In genomic region chr2:53744395-53745065, GRCh38 we compare ENCODE assay signal across 28 cellular contexts. TPM values are rescaled to one million over a fixed set of nuclear protein-coding genes. Genes with fewer than 3 reads are reported as not detected.
DNase-seq lines count a peak whose midpoint lies in the region; ATAC-seq, FAIRE-seq and TF ChIP-seq lines count a peak whose summit lies in the region.
"Had no signal": no experiment of that assay in that cellular context is flagged by ENCODE, and none has a peak within 500 bp of the region (broad histone marks: within the 10 kb centered on the region; RNA-seq: fewer than 3 reads in every experiment).

No MANE protein-coding gene starts in this region.

- TF ChIP-seq RAD21 in K562 (CRISPR knock-in tag; conservative IDR thresholded peaks at IDR 0.05 in 1 of 2, IDR thresholded peaks at IDR 0.05 in 1 of 2): no peak

- H4K20me1 ChIP-seq in K562 (replicated peaks; ENCODE audit: control insufficient read depth, insufficient read depth, low read length): no peaks in the 10 kb centered on the region

- no TSS peak for BruUV-seq in K562 (replicated peaks; lab: Mats Ljungman, UMichigan)

- POLR2A ChIA-PET in K562 (lab: Yijun Ruan, JAX): interaction anchor here (0.6 to 2.0 kb wide), 3 partner anchors 7 to 310 kb away, joined by 3 to 6 read pairs (median 3); partner anchors contain the start of gene CHAC2

- 98% methylated on average over 2 of the region's 2 CpGs for WGBS in K562 (ENCODE audit: insufficient coverage, low coverage, missing lambda C conversion rate)
- 68 to 78% methylated on average over 2 of the region's 2 CpGs for WGBS in gastroesophageal sphincter (ENCODE audit: low coverage in 1 of 2), 2 donors
- WGBS in aorta, 2 donors: 16% methylated on average over 2 of the region's 2 CpGs

- H3K9me3 ChIP-seq in K562 (replicated peaks; ENCODE audit: control insufficient read depth, insufficient read depth, low read depth, low read length) (no peaks in the 10 kb centered on the region), gastroesophageal sphincter (no peaks in the 10 kb centered on the region), aorta (ENCODE audit: control insufficient read depth, low read length) (no peaks in the 10 kb centered on the region)
- H3K9me3 ChIP-seq: SK-N-SH had no signal

- no peak for FAIRE-seq in K562 (lab: Jason Lieb, UNC)
- FAIRE-seq: small intestine, urothelium cell line had no signal

- TF ChIP-seq CTCF in K562 (IDR thresholded peaks at IDR 0.05 in 2 of 3, conservative IDR thresholded peaks at IDR 0.05 in 1 of 3; ENCODE audit: insufficient read depth in 2 of 3, low read depth in 1 of 3, low read length in 3 of 3) (no peak), gastroesophageal sphincter (IDR thresholded peaks at IDR 0.05) (no peak)

- DNase-seq in activated CD4-positive, CD25-positive, alpha-beta regulatory T cell treated with anti-CD3 and anti-CD28 coated beads, Interleukin-2, amount 50 U/mL, for 72 hours: no peak
- DNase-seq in K562 (ENCODE audit: extremely low read depth in 1 of 4, low spot score in 3 of 4) (no peak), stromal cell of bone marrow (ENCODE audit: low read depth) (peak; percentile 24), SIG-M5 treated with dmso at 0.1 percent for 504 hours (lab: John Stamatoyannopoulos, UW; ENCODE audit: unreplicated experiment) (no peak), foreskin melanocyte (no peak), aorta (no peak)
- DNase-seq: activated T-cell treated with anti-CD3 and anti-CD28 coated beads for 4 hours; anterior cingulate cortex; cortex of kidney; effector memory CD8-positive, alpha-beta T cell; GDM1; H9; immature natural killer cell; left colon; NCI-H1048; NCI-H1694 treated with DMSO at 0.1 percent for 48 hours; NCI-H446; NCI-H82; retina; SK-N-SH; small intestine; stimulated activated naive CD8-positive, alpha-beta T cell treated with anti-CD3 and anti-CD28 coated beads, Interleukin-15, Interleukin-2, amounts not matched to agents 100 U/mL and 50 U/mL, for 24 hours had no signal

- CTCF ChIA-PET in K562 (lab: Yijun Ruan, JAX; ENCODE audit: low intra/inter-chr PET ratio): no interaction called here

- TF ChIP-seq EP300 in K562 (IDR thresholded peaks at IDR 0.05; ENCODE audit: low read length) (no peak), gastroesophageal sphincter (IDR thresholded peaks at IDR 0.05) (no peak)

- intact Hi-C loops in K562 (cut with micrococcal nuclease) (no loop called here), aorta (cut with DNase I) (loop anchor here in 1 of 2 donors (5.0 to 10.0 kb wide), 2 partner anchors 247 to 320 kb away; no protein-coding TSS in a partner anchor)

- no peak overlapping the region for H3K4me3 ChIP-seq in K562
- no peak overlapping the region for H3K4me3 ChIP-seq in gastroesophageal sphincter
- H3K4me3 ChIP-seq in aorta (ENCODE audit: low read length in 2 of 2): no peak overlapping the region

- in situ Hi-C loops in K562 (cut with MboI): no loop called here

- TF ChIP-seq POLR2A in K562 (conservative IDR thresholded peaks at IDR 0.05) (no peak), gastroesophageal sphincter (IDR thresholded peaks at IDR 0.05) (no peak)

- H3K4me1 ChIP-seq in K562 (replicated peaks in 1 of 2; ENCODE audit: control insufficient read depth in 2 of 2, insufficient read depth in 2 of 2, low read length in 2 of 2) (no peaks in the 10 kb centered on the region), gastroesophageal sphincter (peaks cover 0 to 22% (median 0%) of the 10 kb centered on the region in 3 donors), aorta (ENCODE audit: control insufficient read depth in 1 of 2, insufficient read depth in 2 of 2, low read length in 2 of 2) (no peaks in the 10 kb centered on the region)

- H3K36me3 ChIP-seq in K562 (ENCODE audit: control insufficient read depth, insufficient read depth, low read length): peaks cover 16% of the 10 kb centered on the region; the same call in 2 of the 3 replicates
- H3K36me3 ChIP-seq in gastroesophageal sphincter: peaks cover 0 to 22% of the 10 kb centered on the region in 2 donors
- H3K36me3 ChIP-seq in aorta (ENCODE audit: control insufficient read depth in 1 of 2, insufficient read depth in 2 of 2, low read length in 1 of 2): no peaks in the 10 kb centered on the region

- H3K27me3 ChIP-seq in K562 (ENCODE audit: control insufficient read depth in 2 of 2, insufficient read depth in 2 of 2, low read length in 2 of 2): no peaks in the 10 kb centered on the region
- no peaks in the 10 kb centered on the region for H3K27me3 ChIP-seq in gastroesophageal sphincter
- H3K27me3 ChIP-seq in aorta (ENCODE audit: control insufficient read depth in 1 of 2, insufficient read depth in 2 of 2, low read length in 1 of 2): no peaks in the 10 kb centered on the region

- H3K27ac ChIP-seq in K562 (ENCODE audit: extremely low read depth, low read depth, low read length) (no peak overlapping the region), gastroesophageal sphincter (no peak overlapping the region), aorta (ENCODE audit: low read depth in 1 of 2, low read length in 2 of 2) (no peak overlapping the region)
- H3K27ac ChIP-seq: 22Rv1, RWPE1 had no signal

- no peak overlapping the region for H3K9ac ChIP-seq in K562 (ENCODE audit: insufficient read depth in 1 of 2, low read depth in 2 of 2, low read length in 2 of 2)
- H3K9ac ChIP-seq: SK-N-SH had no signal

- no peaks in the 10 kb centered on the region for H3K9me1 ChIP-seq in K562 (ENCODE audit: control insufficient read depth, insufficient read depth, low read length)

- H2AFZ ChIP-seq in K562 (ENCODE audit: low read depth, low read length): no peak overlapping the region

- H3K4me2 ChIP-seq in K562 (ENCODE audit: insufficient read depth, low read length): no peak overlapping the region
- H3K4me2 ChIP-seq: SK-N-SH had no signal

- no peaks in the 10 kb centered on the region for H3K79me2 ChIP-seq in K562 (ENCODE audit: control insufficient read depth, insufficient read depth, low read length)

- ATAC-seq in activated CD4-positive, CD25-positive, alpha-beta regulatory T cell treated with anti-CD3 and anti-CD28 coated beads, Interleukin-2, amount 50 U/mL, for 24 hours: peak; percentile 41 to 64
- ATAC-seq in K562: no peak
- ATAC-seq in gastroesophageal sphincter: peak; percentile 73
- no peak for ATAC-seq in aorta (ENCODE audit: low FRiP score)
- ATAC-seq: activated naive CD4-positive, alpha-beta T cell treated with anti-CD3 and anti-CD28 coated beads, Interleukin-2, amount 50 U/mL, for 72 hours; effector memory CD8-positive, alpha-beta T cell; left colon; stimulated activated naive CD8-positive, alpha-beta T cell treated with anti-CD3 and anti-CD28 coated beads, Interleukin-15, Interleukin-2, amounts not matched to agents 100 U/mL and 50 U/mL, for 24 hours had no signal

RNA-seq across cellular contexts. Expression of gene CHAC2, which starts 23.1 kb away (rescaled TPM):
- 1.1 and 3.1 TPM in 2 replicates for total RNA-seq in K562 (2011; cell fraction: chromatin; rRNA removed; ENCODE audit: low replicate concordance)
- total RNA-seq in K562 (2011; cell fraction: nucleolus; rRNA removed): 1.3 TPM in 2 replicates
- 1.7 and 2.3 TPM in 2 replicates for total RNA-seq in K562 (2011; cell fraction: nucleoplasm; rRNA removed)
- 9.8 and 12.7 TPM in 2 replicates for total RNA-seq in K562 (2014; rRNA removed)
- total RNA-seq in K562 (2014; rRNA removed; fragmentation: Illumina TruSeq; extraction: Trizol): 21.9 and 22.6 TPM in 2 replicates
- total RNA-seq in K562 (2015; rRNA removed; fragmentation: Illumina TruSeq; extraction: Trizol): 17.8 and 18.2 TPM in 2 replicates
- 12.2 and 14.7 TPM in 2 replicates for total RNA-seq in K562 (2021)
- polyA plus RNA-seq in K562 (2011; rRNA removed): 7.4 and 15.7 TPM in 2 replicates
- polyA plus RNA-seq in K562 (2011; cell fraction: cytosol; rRNA removed): 3.3 and 3.6 TPM in 2 replicates
- 1.7 and 2.0 TPM in 2 replicates for polyA plus RNA-seq in K562 (2011; cell fraction: nucleus; rRNA removed)
- polyA plus RNA-seq in K562 (2012): 6.6 and 11.2 TPM in 2 replicates
- polyA plus RNA-seq in K562 (2014; fragmentation: Illumina TruSeq; extraction: Trizol): 12.7 and 19.4 TPM in 2 replicates
- polyA plus RNA-seq in K562 (2014; fragmentation: Nextera tagmentation; extraction: Ambion mirVana): 10 to 100 TPM; 32.6 to 35.6 TPM
- polyA plus RNA-seq in K562 (2014; rRNA removed): 11.5 and 13.5 TPM in 2 replicates
- polyA minus RNA-seq in K562 (2011; rRNA and poly(A)+ RNA removed): 2.5 and 2.9 TPM in 2 replicates
- polyA minus RNA-seq in K562 (2011; cell fraction: cytosol; rRNA and poly(A)+ RNA removed): 1.2 and 2.7 TPM in 2 replicates
- 1.6 and 1.7 TPM in 2 replicates for polyA minus RNA-seq in K562 (2011; cell fraction: nucleus; rRNA and poly(A)+ RNA removed)
- total RNA-seq in gastroesophageal sphincter: 1 to 10 TPM; 1.6 to 3.6 (median 2.1) TPM
- total RNA-seq in aorta: 1 to 10 TPM in 1 of 2 donors, under 1 TPM in 1; 0.75 to 1.3 TPM
- 1 to 10 TPM in 1 of 2 donors, under 1 TPM in 1; 0.61 to 5.5 TPM for polyA plus RNA-seq in aorta

RNA-seq across cellular contexts. Expression of gene ASB3, which starts 42.2 kb away (rescaled TPM):
- total RNA-seq in K562 (2011; cell fraction: chromatin; rRNA removed; ENCODE audit: low replicate concordance): 43.3 and 66.7 TPM in 2 replicates
- 29.7 and 31.7 TPM in 2 replicates for total RNA-seq in K562 (2011; cell fraction: nucleolus; rRNA removed)
- total RNA-seq in K562 (2011; cell fraction: nucleoplasm; rRNA removed): 38.3 and 40.2 TPM in 2 replicates
- 11.9 and 13.6 TPM in 2 replicates for total RNA-seq in K562 (2014; rRNA removed)
- total RNA-seq in K562 (2014; rRNA removed; fragmentation: Illumina TruSeq; extraction: Trizol): 20.2 and 23.6 TPM in 2 replicates
- total RNA-seq in K562 (2015; rRNA removed; fragmentation: Illumina TruSeq; extraction: Trizol): 17.0 and 17.9 TPM in 2 replicates
- 17.0 and 18.9 TPM in 2 replicates for total RNA-seq in K562 (2021)
- polyA plus RNA-seq in K562 (2011; rRNA removed): 32.0 and 35.3 TPM in 2 replicates
- 12.9 and 22.4 TPM in 2 replicates for polyA plus RNA-seq in K562 (2011; cell fraction: cytosol; rRNA removed)
- 33.0 and 41.8 TPM in 2 replicates for polyA plus RNA-seq in K562 (2011; cell fraction: nucleus; rRNA removed)
- polyA plus RNA-seq in K562 (2012): 11.0 and 11.2 TPM in 2 replicates
- polyA plus RNA-seq in K562 (2014; fragmentation: Illumina TruSeq; extraction: Trizol): 14.5 and 18.7 TPM in 2 replicates
- polyA plus RNA-seq in K562 (2014; fragmentation: Nextera tagmentation; extraction: Ambion mirVana): 10 to 100 TPM; 20.1 to 22.4 TPM
- polyA plus RNA-seq in K562 (2014; rRNA removed): 16.3 and 16.7 TPM in 2 replicates
- polyA minus RNA-seq in K562 (2011; rRNA and poly(A)+ RNA removed): 60.0 and 60.3 TPM in 2 replicates
- 15.0 and 16.4 TPM in 2 replicates for polyA minus RNA-seq in K562 (2011; cell fraction: cytosol; rRNA and poly(A)+ RNA removed)
- 38.0 and 58.9 TPM in 2 replicates for polyA minus RNA-seq in K562 (2011; cell fraction: nucleus; rRNA and poly(A)+ RNA removed)
- 10 to 100 TPM; 14.0 to 19.3 (median 16.6) TPM for total RNA-seq in gastroesophageal sphincter
- total RNA-seq in aorta: 10 to 100 TPM; 14.4 to 26.7 TPM
- polyA plus RNA-seq in aorta: 10 to 100 TPM in 1 of 2 donors, 1 to 10 TPM in 1; 3.6 to 11.3 TPM

RNA-seq across cellular contexts. Expression of gene ERLEC1, which starts 42.3 kb away (rescaled TPM):
- 15.9 and 42.6 TPM in 2 replicates for total RNA-seq in K562 (2011; cell fraction: chromatin; rRNA removed; ENCODE audit: low replicate concordance)
- total RNA-seq in K562 (2011; cell fraction: nucleolus; rRNA removed): 23.4 and 27.5 TPM in 2 replicates
- 37.2 and 50.0 TPM in 2 replicates for total RNA-seq in K562 (2011; cell fraction: nucleoplasm; rRNA removed)
- total RNA-seq in K562 (2014; rRNA removed): 29.9 and 37.4 TPM in 2 replicates
- total RNA-seq in K562 (2014; rRNA removed; fragmentation: Illumina TruSeq; extraction: Trizol): 30.6 and 34.7 TPM in 2 replicates
- total RNA-seq in K562 (2015; rRNA removed; fragmentation: Illumina TruSeq; extraction: Trizol): 26.8 and 27.4 TPM in 2 replicates
- total RNA-seq in K562 (2021): 20.9 and 21.6 TPM in 2 replicates
- polyA plus RNA-seq in K562 (2011; rRNA removed): 31.9 and 41.6 TPM in 2 replicates
- polyA plus RNA-seq in K562 (2011; cell fraction: cytosol; rRNA removed): 18.4 and 23.7 TPM in 2 replicates
- polyA plus RNA-seq in K562 (2011; cell fraction: nucleus; rRNA removed): 10.6 and 14.5 TPM in 2 replicates
- polyA plus RNA-seq in K562 (2012): 22.0 and 34.5 TPM in 2 replicates
- polyA plus RNA-seq in K562 (2014; fragmentation: Illumina TruSeq; extraction: Trizol): 35.0 and 35.6 TPM in 2 replicates
- polyA plus RNA-seq in K562 (2014; fragmentation: Nextera tagmentation; extraction: Ambion mirVana): 10 to 100 TPM; 12.0 to 13.8 TPM
- polyA plus RNA-seq in K562 (2014; rRNA removed): 29.9 and 32.3 TPM in 2 replicates
- polyA minus RNA-seq in K562 (2011; rRNA and poly(A)+ RNA removed): 22.8 and 27.7 TPM in 2 replicates
- 10.0 and 12.6 TPM in 2 replicates for polyA minus RNA-seq in K562 (2011; cell fraction: cytosol; rRNA and poly(A)+ RNA removed)
- polyA minus RNA-seq in K562 (2011; cell fraction: nucleus; rRNA and poly(A)+ RNA removed): 13.3 and 21.0 TPM in 2 replicates
- total RNA-seq in gastroesophageal sphincter: 10 to 100 TPM; 34.4 to 54.1 (median 44.5) TPM
- 10 to 100 TPM; 54.3 to 55.0 TPM for total RNA-seq in aorta
- 10 to 100 TPM; 58.2 to 66.8 TPM for polyA plus RNA-seq in aorta

Comparison
In these comparisons a context has a peak if more than half of its experiments do, and no peak if none do; other contexts are left out.
1. ATAC-seq: peak in activated CD4-positive, CD25-positive, alpha-beta regulatory T cell treated with anti-CD3 and anti-CD28 coated beads, Interleukin-2, amount 50 U/mL, for 24 hours (2 of 2) and gastroesophageal sphincter (single experiment); none in K562 (single experiment) and aorta (single experiment).